8 cellular contexts compared by ENCODE assay signal in the genomic region with DNA sequence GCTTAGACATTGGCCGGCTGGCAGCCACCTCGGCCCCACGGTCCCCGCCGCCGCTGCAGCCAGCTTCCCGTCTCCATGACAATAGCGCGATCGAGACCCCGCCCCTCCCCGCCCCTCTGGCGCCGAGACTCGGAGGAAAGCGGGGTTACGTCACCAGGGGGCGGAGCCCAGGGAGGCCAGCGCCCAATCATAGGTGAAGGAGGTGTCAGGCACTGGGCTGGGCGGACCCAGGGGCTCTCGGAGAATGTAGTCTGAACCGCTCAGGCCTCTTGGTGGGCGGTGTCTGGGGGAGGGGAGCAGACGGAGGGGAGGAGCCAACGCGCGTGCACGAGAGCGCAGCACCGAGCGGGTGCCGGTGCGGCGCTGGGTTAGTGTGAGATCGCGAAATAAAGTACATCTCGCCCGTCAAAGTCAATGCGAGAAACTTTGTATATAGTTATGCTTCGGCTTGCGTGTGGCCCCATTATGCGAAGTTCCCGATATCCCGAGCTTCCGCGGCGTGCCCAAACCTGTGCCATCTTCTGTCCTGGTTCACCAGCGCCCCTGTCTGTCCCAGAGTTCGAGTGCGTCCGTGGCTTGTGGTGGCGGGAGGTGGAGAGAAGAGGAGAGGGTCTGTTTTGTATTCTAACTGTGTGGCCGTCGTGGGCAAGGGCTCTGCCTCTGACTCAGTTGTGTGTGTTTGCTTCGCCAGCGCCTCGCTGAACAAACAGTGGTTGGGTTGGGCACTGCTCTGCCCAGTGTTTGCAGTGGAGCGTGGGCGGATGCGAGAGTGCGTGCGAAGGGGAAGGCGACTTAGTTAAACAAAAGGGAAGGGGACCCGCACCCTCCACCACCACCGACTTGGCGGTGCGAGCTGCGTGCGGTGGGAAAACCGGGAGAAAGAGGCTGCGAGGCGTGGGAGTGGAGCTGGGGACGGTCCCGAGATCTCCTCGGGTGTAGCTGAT. TPM values are rescaled to one million over a fixed set of nuclear protein-coding genes. Genes with fewer than 3 reads are reported as not detected.
DNase-seq lines count a peak whose midpoint lies in the region; ATAC-seq and TF ChIP-seq lines count a peak whose summit lies in the region.

No MANE protein-coding gene starts in this region.

- peaks cover 41% of the 10 kb centered on the region for H3K79me2 ChIP-seq in PC-9 (ENCODE audit: low read depth)

- CTCF ChIA-PET in PC-9 (lab: Charles Lee): no interaction called here

- peak overlapping the region; percentile 80 for H3K4me3 ChIP-seq in PC-9

- H3K4me1 Mint-ChIP-seq in activated T-cell treated with anti-CD3 and anti-CD28 coated beads, Interleukin-2, amount 50 U/mL, for 4 hours (ENCODE audit: low read depth): peaks cover 32% of the 10 kb centered on the region
- peaks cover 10 to 41% (median 34%) of the 10 kb centered on the region in 4 donors for H3K4me1 Mint-ChIP-seq in naive thymus-derived CD8-positive, alpha-beta T cell
- H3K4me1 Mint-ChIP-seq in stimulated activated memory B cell treated with anti-CD40 and anti-IgM and Interleukin-4, amounts not matched to agents 10 μg/mL and 1 μg/mL and 100 μg/mL, for 72 hours: peaks cover 25% of the 10 kb centered on the region

- DNase-seq in DMS114 treated with DMSO at 0.1 percent for 48 hours (lab: John Stamatoyannopoulos, UW; ENCODE audit: unreplicated experiment) (peak; percentile 98), PC-9 (peak; percentile 89 to 95), fibroblast of gingiva (ENCODE audit: low read depth) (peak; percentile 99)
- peak; percentile 92 for DNase-seq in activated T-cell treated with anti-CD3 and anti-CD28 coated beads, Interleukin-2, amount 50 U/mL, for 4 hours
- peak; percentile 85 to 96 (median 90) for DNase-seq in naive thymus-derived CD8-positive, alpha-beta T cell

- TF ChIP-seq CTCF in PC-9 (conservative IDR thresholded peaks at IDR 0.05): no peak; the same call in 1 of the 2 replicates

- TF ChIP-seq RAD21 in Ishikawa (IDR thresholded peaks at IDR 0.05; ENCODE audit: low read depth): no peak

- H3K9me3 Mint-ChIP-seq in activated T-cell treated with anti-CD3 and anti-CD28 coated beads, Interleukin-2, amount 50 U/mL, for 4 hours: peaks cover 6% of the 10 kb centered on the region
- peaks cover 0 to 15% (median 5%) of the 10 kb centered on the region in 9 donors for H3K9me3 Mint-ChIP-seq in naive thymus-derived CD8-positive, alpha-beta T cell
- H3K9me3 Mint-ChIP-seq in stimulated activated memory B cell treated with anti-CD40 and anti-IgM and Interleukin-4, amounts not matched to agents 10 μg/mL and 1 μg/mL and 100 μg/mL, for 72 hours: peaks cover 4% of the 10 kb centered on the region

- no peaks in the 10 kb centered on the region; the same call in 1 of the 2 replicates for H3F3A ChIP-seq in PC-9 (ENCODE audit: insufficient read depth, low read depth)

- peak; percentile 96 for ATAC-seq in GM21576 (IDR thresholded peaks at IDR 0.05; ENCODE audit: unreplicated experiment)
- peak; percentile 92 to 93 for ATAC-seq in activated T-cell treated with anti-CD3 and anti-CD28 coated beads, Interleukin-2, amount 50 U/mL, for 4 hours
- peak; percentile 90 to 96 for ATAC-seq in naive thymus-derived CD8-positive, alpha-beta T cell
- peak; percentile 93 for ATAC-seq in stimulated activated memory B cell treated with anti-CD40 and anti-IgM and Interleukin-4, amounts not matched to agents 10 μg/mL and 1 μg/mL and 100 μg/mL, for 72 hours

- no peaks in the 10 kb centered on the region for H3K36me3 ChIP-seq in PC-9 (ENCODE audit: low read depth)

- peak overlapping the region; percentile 98 for H2AFZ ChIP-seq in PC-9

- H3K4me1 ChIP-seq in PC-9 (replicated peaks; ENCODE audit: insufficient read depth): peaks cover 24% of the 10 kb centered on the region

- H3K27ac ChIP-seq in PC-9: no peak overlapping the region; the same call in 1 of the 2 replicates

- peaks cover 66% of the 10 kb centered on the region for H3K27me3 Mint-ChIP-seq in activated T-cell treated with anti-CD3 and anti-CD28 coated beads, Interleukin-2, amount 50 U/mL, for 4 hours (ENCODE audit: low read depth)
- H3K27me3 Mint-ChIP-seq in naive thymus-derived CD8-positive, alpha-beta T cell: peaks cover 45 to 82% (median 58%) of the 10 kb centered on the region in 5 donors
- H3K27me3 Mint-ChIP-seq in stimulated activated memory B cell treated with anti-CD40 and anti-IgM and Interleukin-4, amounts not matched to agents 10 μg/mL and 1 μg/mL and 100 μg/mL, for 72 hours: peaks cover 82% of the 10 kb centered on the region

- H3K9me3 ChIP-seq in PC-9 (ENCODE audit: insufficient read depth, low read depth): no peaks in the 10 kb centered on the region

- no TSS peak for BruUV-seq in PC-9 (replicated peaks; lab: Mats Ljungman, UMichigan)

- H4K20me1 ChIP-seq in PC-9 (ENCODE audit: insufficient read depth): 0 out of 2 replicates have a peak, but pooled peaks cover 8% of the 10 kb centered on the region

- intact Hi-C loops in PC-9 (cut with micrococcal nuclease; ENCODE audit: unreplicated experiment): loop anchor here (2.0 kb wide), 1 partner anchor 1161 kb away; no protein-coding TSS in a partner anchor

- no peaks in the 10 kb centered on the region for H3K9me2 ChIP-seq in PC-9 (ENCODE audit: insufficient read depth)

- peak overlapping the region in 8 of 10 donors; percentile 1 to 88 (median 73) for H3K27ac Mint-ChIP-seq in naive thymus-derived CD8-positive, alpha-beta T cell
- H3K27ac Mint-ChIP-seq in stimulated activated memory B cell treated with anti-CD40 and anti-IgM and Interleukin-4, amounts not matched to agents 10 μg/mL and 1 μg/mL and 100 μg/mL, for 72 hours: no peak overlapping the region

- no peak for TF ChIP-seq EP300 in Ishikawa (IDR thresholded peaks at IDR 0.05; ENCODE audit: borderline replicate concordance)

- H3K4me2 ChIP-seq in PC-9: peak overlapping the region; percentile 90

- H3K36me3 Mint-ChIP-seq in activated T-cell treated with anti-CD3 and anti-CD28 coated beads, Interleukin-2, amount 50 U/mL, for 4 hours (ENCODE audit: insufficient read depth): no peaks in the 10 kb centered on the region
- peaks cover 0 to 21% (median 0%) of the 10 kb centered on the region in 3 donors for H3K36me3 Mint-ChIP-seq in naive thymus-derived CD8-positive, alpha-beta T cell
- no peaks in the 10 kb centered on the region for H3K36me3 Mint-ChIP-seq in stimulated activated memory B cell treated with anti-CD40 and anti-IgM and Interleukin-4, amounts not matched to agents 10 μg/mL and 1 μg/mL and 100 μg/mL, for 72 hours

- peak overlapping the region; percentile 77 for H3K4me3 Mint-ChIP-seq in activated T-cell treated with anti-CD3 and anti-CD28 coated beads, Interleukin-2, amount 50 U/mL, for 4 hours
- H3K4me3 Mint-ChIP-seq in naive thymus-derived CD8-positive, alpha-beta T cell: peak overlapping the region; percentile 76 to 98 (median 96)
- H3K4me3 Mint-ChIP-seq in stimulated activated memory B cell treated with anti-CD40 and anti-IgM and Interleukin-4, amounts not matched to agents 10 μg/mL and 1 μg/mL and 100 μg/mL, for 72 hours: peak overlapping the region; percentile 76

- no peaks in the 10 kb centered on the region for H3K27me3 ChIP-seq in PC-9 (ENCODE audit: insufficient read depth, low read depth)

- POLR2A ChIA-PET in PC-9 (lab: Charles Lee; ENCODE audit: unreplicated experiment): no interaction called here
- POLR2A ChIA-PET in naive thymus-derived CD8-positive, alpha-beta T cell (lab: Charles Lee): no interaction called here

TF ChIP-seq in Ishikawa, 13 proteins besides CTCF, POLR2A, EP300 and RAD21 (continues in another document):
- TF ChIP-seq CEBPB (IDR thresholded peaks at IDR 0.05) (no peak), REST (IDR thresholded peaks at IDR 0.05; ENCODE audit: low read depth) (no peak), CREB1 (IDR thresholded peaks at IDR 0.05; ENCODE audit: low read depth) (peak; percentile 69), EGR1 (IDR thresholded peaks at IDR 0.05) (peak; percentile 93), YY1 (IDR thresholded peaks at IDR 0.05; ENCODE audit: low read depth) (no peak), TAF1 (IDR thresholded peaks at IDR 0.05; ENCODE audit: low read depth) (0 out of 2 replicates have a peak, but pooled peaks have one; percentile 15), ZBTB7A (IDR thresholded peaks at IDR 0.05; ENCODE audit: low read depth) (no peak), USF1 (IDR thresholded peaks at IDR 0.05) (peak; percentile 31; the same call in 1 of the 2 replicates), FOXM1 (IDR thresholded peaks at IDR 0.05; ENCODE audit: borderline replicate concordance, low read depth) (no peak), NFIC (IDR thresholded peaks at IDR 0.05) (no peak)

RNA-seq across cellular contexts. Expression of gene IRX5, which starts 1.3 kb away (rescaled TPM):
- not detected in 2 replicates for total RNA-seq in PC-9 (2021)
- not detected for total RNA-seq in activated T-cell treated with anti-CD3 and anti-CD28 coated beads, Interleukin-2, amount 50 U/mL, for 4 hours
- not detected for total RNA-seq in naive thymus-derived CD8-positive, alpha-beta T cell
- not detected for polyA plus RNA-seq in naive thymus-derived CD8-positive, alpha-beta T cell
